15 cellular contexts compared by ENCODE assay signal in the genomic region with DNA sequence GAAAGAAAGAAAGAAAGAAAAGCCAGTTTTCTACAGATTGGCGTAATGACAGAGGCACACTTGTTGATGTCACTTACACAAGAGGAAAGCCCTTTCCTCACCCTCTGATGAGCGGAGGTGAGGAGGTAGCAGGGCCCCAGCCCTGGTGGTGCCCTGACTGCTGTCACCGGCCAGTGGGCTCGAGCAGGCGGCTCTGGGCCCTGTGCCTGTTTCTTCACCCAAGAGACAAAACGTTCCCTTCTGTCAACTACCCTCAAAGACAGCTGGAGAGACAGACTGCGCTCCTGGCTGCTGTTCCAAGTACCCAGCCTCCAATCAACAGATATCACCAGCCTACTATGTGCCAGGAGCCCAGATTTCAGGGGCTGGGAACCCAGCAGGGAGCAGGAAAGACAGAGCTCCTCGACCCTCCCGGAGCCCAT. TPM values are rescaled to one million over a fixed set of nuclear protein-coding genes. Genes with fewer than 3 reads are reported as not detected.
A peak's percentile ranks its signal among the peaks of the same experiment; 100 is the strongest.
DNase-seq lines count a peak whose midpoint lies in the region; ATAC-seq and TF ChIP-seq lines count a peak whose summit lies in the region.
"Had no signal": no experiment of that assay in that cellular context is flagged by ENCODE, and none has a peak within 500 bp of the region (broad histone marks: within the 10 kb centered on the region; RNA-seq: fewer than 3 reads in every experiment).

No MANE protein-coding gene starts in this region.

- no peaks in the 10 kb centered on the region for H3K9me3 ChIP-seq in right lobe of liver
- H3K9me3 ChIP-seq: gastroesophageal sphincter, uterus had no signal

- H3K4me1 Mint-ChIP-seq in T-helper 2 cell treated with Interferon-gamma antibody and Interleukin-4, amounts not matched to agents 5 μg/mL and 100 μg/mL, for 36 hours (ENCODE audit: low read depth), result peaks cover 21% of the 10 kb centered on the region
- H3K4me1 Mint-ChIP-seq in progenitor cell of endocrine pancreas (ENCODE audit: low read depth), result peaks cover 39% of the 10 kb centered on the region

- ATAC-seq in right lobe of liver (peak in 1 of 4 donors; percentile 7), esophagus mucosa (no peak), GM21390 (IDR thresholded peaks at IDR 0.05; ENCODE audit: unreplicated experiment) (no peak)
- ATAC-seq: gastroesophageal sphincter had no signal

- H3K27me3 ChIP-seq in dorsolateral prefrontal cortex, result no peaks in the 10 kb centered on the region
- no peaks in the 10 kb centered on the region for H3K27me3 ChIP-seq in right lobe of liver
- H3K27me3 ChIP-seq: gastroesophageal sphincter, uterus had no signal

- H3K27ac ChIP-seq in dorsolateral prefrontal cortex (peak overlapping the region in 58 of 59 donors; percentile 8 to 83 (median 66)), right lobe of liver (peak overlapping the region in 2 of 3 donors; percentile 51 to 77), temporal lobe (ENCODE audit: low read depth, low read length) (peak overlapping the region; percentile 84)
- H3K27ac ChIP-seq: uterus had no signal

- H3K4me3 ChIP-seq in dorsolateral prefrontal cortex (no peak overlapping the region), right lobe of liver (no peak overlapping the region)
- H3K4me3 ChIP-seq: gastroesophageal sphincter, uterus had no signal

- peak overlapping the region; percentile 37 for H3K27ac Mint-ChIP-seq in T-helper 2 cell treated with Interferon-gamma antibody and Interleukin-4, amounts not matched to agents 5 μg/mL and 100 μg/mL, for 36 hours
- H3K27ac Mint-ChIP-seq in progenitor cell of endocrine pancreas, result no peak overlapping the region

- H3K9me3 Mint-ChIP-seq in T-helper 2 cell treated with Interferon-gamma antibody and Interleukin-4, amounts not matched to agents 5 μg/mL and 100 μg/mL, for 36 hours, result no peaks in the 10 kb centered on the region
- H3K9me3 Mint-ChIP-seq in progenitor cell of endocrine pancreas (ENCODE audit: low read depth), result no peaks in the 10 kb centered on the region

- TF ChIP-seq CTCF in dorsolateral prefrontal cortex (IDR thresholded peaks at IDR 0.05 in 54 of 56, conservative IDR thresholded peaks at IDR 0.05 in 2 of 56; ENCODE audit: low read depth in 1 of 56, partially characterized antibody in 56 of 56) (no peak), right lobe of liver (IDR thresholded peaks at IDR 0.05) (no peak), progenitor cell of endocrine pancreas (IDR thresholded peaks at IDR 0.05; ENCODE audit: unreplicated experiment) (no peak)

- no peak overlapping the region for H3K4me3 Mint-ChIP-seq in T-helper 2 cell treated with Interferon-gamma antibody and Interleukin-4, amounts not matched to agents 5 μg/mL and 100 μg/mL, for 36 hours
- no peak overlapping the region for H3K4me3 Mint-ChIP-seq in progenitor cell of endocrine pancreas (ENCODE audit: low read depth)

- no peaks in the 10 kb centered on the region for H3K36me3 Mint-ChIP-seq in T-helper 2 cell treated with Interferon-gamma antibody and Interleukin-4, amounts not matched to agents 5 μg/mL and 100 μg/mL, for 36 hours (ENCODE audit: low read depth)
- H3K36me3 Mint-ChIP-seq in progenitor cell of endocrine pancreas (ENCODE audit: insufficient read depth), result peaks cover 2% of the 10 kb centered on the region

- WGBS in right lobe of liver (ENCODE audit: insufficient coverage, low coverage, low lambda C conversion rate, missing lambda C conversion rate), result 71% methylated on average over 1 of the region's 9 CpGs

- no peaks in the 10 kb centered on the region for H3K36me3 ChIP-seq in right lobe of liver
- H3K36me3 ChIP-seq: gastroesophageal sphincter, uterus had no signal

- TF ChIP-seq POLR2A in right lobe of liver (IDR thresholded peaks at IDR 0.05), result no peak

- H3K27me3 Mint-ChIP-seq in T-helper 2 cell treated with Interferon-gamma antibody and Interleukin-4, amounts not matched to agents 5 μg/mL and 100 μg/mL, for 36 hours (ENCODE audit: low read depth), result no peaks in the 10 kb centered on the region
- H3K27me3 Mint-ChIP-seq in progenitor cell of endocrine pancreas, result no peaks in the 10 kb centered on the region

- intact Hi-C loops in dorsolateral prefrontal cortex (cut with DNase I) (no loop called here), right lobe of liver (cut with DNase I) (no loop called here)

- DNase-seq in T-helper 2 cell treated with Interferon-gamma antibody and Interleukin-4, amounts not matched to agents 5 μg/mL and 100 μg/mL, for 36 hours (ENCODE audit: low spot score), result no peak
- no peak for DNase-seq in T-helper 2 cell
- peak in 1 of 10 donors; percentile 21 for DNase-seq in dorsolateral prefrontal cortex
- DNase-seq in right lobe of liver, result no peak
- DNase-seq in progenitor cell of endocrine pancreas (ENCODE audit: low spot score, unreplicated experiment), result no peak
- DNase-seq: activated naive CD4-positive, alpha-beta T cell; NK-92 treated with Interleukin-12 subunit alpha and Interleukin-12 subunit beta, amount 100 ng/mL, for 24 hours; uterus had no signal

- H3K4me1 ChIP-seq in right lobe of liver, result peaks cover 0 to 47% (median 24%) of the 10 kb centered on the region in 4 donors

RNA-seq across cellular contexts. Expression of gene EPS15L1, which starts 10.1 kb away (rescaled TPM):
- 100 to 1,000 TPM in 18 of 120 experiments, 10 to 100 TPM in 102; 66.1 to 116 (median 85.9) TPM for total RNA-seq in dorsolateral prefrontal cortex
- total RNA-seq in right lobe of liver, result 10 to 100 TPM in 4 of 6 experiments, 1 to 10 TPM in 2; 6.3 to 22.5 (median 13.8) TPM
- total RNA-seq in temporal lobe, result 16.2 TPM
- total RNA-seq in esophagus mucosa, result 27.5 TPM
- 56.8 and 59.3 TPM in 2 replicates for total RNA-seq in progenitor cell of endocrine pancreas

RNA-seq across cellular contexts. Expression of gene CALR3, which starts 34.3 kb away (rescaled TPM):
- total RNA-seq in dorsolateral prefrontal cortex (under 1 TPM in 2 of 120 experiments, not detected in 118; 0.51 to 0.90 TPM), right lobe of liver (not detected), temporal lobe (not detected), esophagus mucosa (not detected), progenitor cell of endocrine pancreas (not detected in 2 replicates)
- total RNA-seq: gastroesophageal sphincter, HT1080, M059J, posterior vena cava, uterus had no signal

RNA-seq across cellular contexts. Expression of gene C19orf44, which starts 34.6 kb away (rescaled TPM):
- total RNA-seq in dorsolateral prefrontal cortex, result 10 to 100 TPM in 26 of 120 experiments, 1 to 10 TPM in 94; 3.5 to 13.9 (median 7.9) TPM
- total RNA-seq in right lobe of liver, result 1 to 10 TPM; 1.8 to 4.3 (median 2.5) TPM
- 4.4 TPM for total RNA-seq in temporal lobe
- 1.8 TPM for total RNA-seq in esophagus mucosa
- total RNA-seq in progenitor cell of endocrine pancreas, result 11.5 and 12.3 TPM in 2 replicates
